ENCODE assay signal across 26 cellular contexts in the genomic region with DNA sequence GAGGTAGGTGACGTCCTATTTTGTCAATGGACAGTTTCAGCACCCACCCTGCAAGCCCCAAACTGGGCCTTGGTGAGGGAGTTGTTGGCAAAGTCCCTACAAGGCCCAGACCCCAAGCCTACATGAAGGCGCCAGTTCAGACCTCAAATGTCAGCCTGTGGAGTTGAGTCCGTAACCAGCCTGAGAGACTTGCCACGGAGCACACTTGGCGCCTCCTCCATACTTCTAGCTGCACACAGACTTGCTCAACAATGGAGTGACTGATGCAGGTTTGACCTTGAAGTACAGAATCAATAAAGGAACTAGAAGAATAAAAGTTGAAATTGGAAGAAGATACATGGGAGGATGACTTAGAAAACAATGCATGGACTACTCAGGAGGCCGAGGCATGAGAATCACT.
"Had no signal": no experiment of that assay in that cellular context is flagged by ENCODE, and none has a peak within 500 bp of the region (broad histone marks: within the 10 kb centered on the region; RNA-seq: fewer than 3 reads in every experiment).

No MANE protein-coding gene starts in this region.

- H3K9me3 ChIP-seq: colonic mucosa, gastrocnemius medialis had no signal

- H3K4me3 ChIP-seq: colonic mucosa, esophagus squamous epithelium, gastrocnemius medialis, heart right ventricle, left lung, lower lobe of right lung, mucosa of descending colon had no signal

- H3K27me3 ChIP-seq: colonic mucosa, gastrocnemius medialis, heart right ventricle, left lung had no signal

- H3K36me3 ChIP-seq: colonic mucosa, esophagus squamous epithelium, gastrocnemius medialis, heart right ventricle, left lung, lower lobe of right lung had no signal

- ATAC-seq: effector memory CD8-positive, alpha-beta T cell; esophagus mucosa; gastrocnemius medialis; heart right ventricle; left cardiac atrium; left lung; left ventricle myocardium superior; lower lobe of right lung; mucosa of descending colon had no signal

- H3K4me1 ChIP-seq: colonic mucosa, gastrocnemius medialis, left lung, lower lobe of right lung had no signal

- H3K27ac ChIP-seq: colonic mucosa, epithelial cell of prostate, esophagus squamous epithelium, gastrocnemius medialis, heart right ventricle, left lung, lower lobe of right lung had no signal

- DNase-seq: colonic mucosa; cortex of kidney; effector CD8-positive, alpha-beta T cell; effector memory CD8-positive, alpha-beta T cell; endodermal cell; erythroblast; esophagus squamous epithelium; foreskin fibroblast; foreskin melanocyte; gastrocnemius medialis; glutamatergic neuron; head of caudate nucleus; heart right ventricle; hippocampal formation; left cardiac atrium; left lung; left ventricle myocardium superior; lower lobe of right lung; mesenchymal stem cell; mucosa of descending colon; naive B cell had no signal

- FAIRE-seq: endometrium, islet of Langerhans, keratinocyte had no signal
